Comparison of ENCODE assay signal across 8 cellular contexts in the genomic region with DNA sequence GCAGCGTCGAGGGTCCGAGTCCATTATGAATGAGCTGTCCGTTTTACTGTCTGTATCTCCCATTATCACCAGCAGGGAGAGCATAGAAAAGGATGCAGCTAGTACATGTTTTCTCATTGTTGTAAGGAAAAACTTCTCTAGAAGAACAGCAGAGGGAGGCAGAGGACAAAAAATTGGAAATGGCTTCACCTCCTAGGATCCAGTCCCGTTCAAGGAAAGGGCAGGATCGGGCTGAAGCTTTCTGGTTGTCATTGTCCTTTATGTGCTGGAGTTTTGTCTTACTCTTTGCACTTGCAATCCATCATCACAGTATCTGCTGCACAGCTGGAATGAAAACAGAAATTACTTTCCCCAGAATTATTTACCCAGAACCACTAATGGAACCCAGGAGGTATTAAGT. TPM values are rescaled to one million over a fixed set of nuclear protein-coding genes. Genes with fewer than 3 reads are reported as not detected.
DNase-seq lines count a peak whose midpoint lies in the region; TF ChIP-seq lines count a peak whose summit lies in the region.

No MANE protein-coding gene starts in this region.

- H3K4me1 Mint-ChIP-seq in activated CD4-positive, alpha-beta T cell treated with anti-CD3 and anti-CD28 coated beads, Interleukin-2, amount 10 ng/mL, durations not matched to agents 24 days and 14 days: peaks cover 5% of the 10 kb centered on the region
- H3K4me1 Mint-ChIP-seq in T-helper 2 cell treated with Interferon-gamma antibody and Interleukin-4, amounts not matched to agents 5 μg/mL and 100 μg/mL, for 36 hours (ENCODE audit: low read depth): peaks cover 9% of the 10 kb centered on the region
- peaks cover 7% of the 10 kb centered on the region for H3K4me1 Mint-ChIP-seq in nephron
- H3K4me1 Mint-ChIP-seq in activated T-helper 1 cell treated with anti-CD3 and anti-CD28 coated beads, Interleukin-12 subunit alpha, Interleukin-12 subunit beta, Interleukin-2, Interleukin-4 antibody, amounts not matched to agents 30 ng/mL and 10 ng/mL and 1 ng/mL, durations not matched to agents 14 hours and 24 hours and 36 hours (ENCODE audit: low read depth): peaks cover 6% of the 10 kb centered on the region

- H3K27me3 Mint-ChIP-seq in activated CD4-positive, alpha-beta T cell treated with anti-CD3 and anti-CD28 coated beads, Interleukin-2, amount 10 ng/mL, durations not matched to agents 24 days and 14 days: peaks cover 4% of the 10 kb centered on the region
- peaks cover 3% of the 10 kb centered on the region for H3K27me3 Mint-ChIP-seq in T-helper 2 cell treated with Interferon-gamma antibody and Interleukin-4, amounts not matched to agents 5 μg/mL and 100 μg/mL, for 36 hours (ENCODE audit: low read depth)
- no peaks in the 10 kb centered on the region for H3K27me3 Mint-ChIP-seq in nephron (ENCODE audit: low read depth)
- H3K27me3 Mint-ChIP-seq in activated T-helper 1 cell treated with anti-CD3 and anti-CD28 coated beads, Interleukin-12 subunit alpha, Interleukin-12 subunit beta, Interleukin-2, Interleukin-4 antibody, amounts not matched to agents 30 ng/mL and 10 ng/mL and 1 ng/mL, durations not matched to agents 14 hours and 24 hours and 36 hours (ENCODE audit: insufficient read depth): peaks cover 5% of the 10 kb centered on the region

- 0% methylated on average over 1 to 6 of the region's 6 CpGs for WGBS in esophagus squamous epithelium, 2 donors

- H3K27ac ChIP-seq in esophagus squamous epithelium: no peak overlapping the region

- no peaks in the 10 kb centered on the region for H3K27me3 ChIP-seq in esophagus squamous epithelium

- no peak for TF ChIP-seq POLR2A in esophagus squamous epithelium (IDR thresholded peaks at IDR 0.05)

- H3K4me3 ChIP-seq in esophagus squamous epithelium: no peak overlapping the region

- TF ChIP-seq CTCF in esophagus squamous epithelium (IDR thresholded peaks at IDR 0.05): peak; percentile 61 to 85 (median 78)
- TF ChIP-seq CTCF in nephron (IDR thresholded peaks at IDR 0.05; ENCODE audit: unreplicated experiment in 3 of 3): peak; percentile 64 to 82 (median 73)

- POLR2A ChIA-PET in HEK293T (lab: Yijun Ruan, JAX): no interaction called here

- no peaks in the 10 kb centered on the region for H3K4me1 ChIP-seq in esophagus squamous epithelium

- H3K9me3 ChIP-seq in esophagus squamous epithelium: no peaks in the 10 kb centered on the region

- H3K27ac Mint-ChIP-seq in activated CD4-positive, alpha-beta T cell treated with anti-CD3 and anti-CD28 coated beads, Interleukin-2, amount 10 ng/mL, durations not matched to agents 24 days and 14 days: peak overlapping the region; percentile 20
- no peak overlapping the region for H3K27ac Mint-ChIP-seq in T-helper 2 cell treated with Interferon-gamma antibody and Interleukin-4, amounts not matched to agents 5 μg/mL and 100 μg/mL, for 36 hours
- H3K27ac Mint-ChIP-seq in nephron: peak overlapping the region in 1 of 3 experiments; percentile 37
- H3K27ac Mint-ChIP-seq in activated T-helper 1 cell treated with anti-CD3 and anti-CD28 coated beads, Interleukin-12 subunit alpha, Interleukin-12 subunit beta, Interleukin-2, Interleukin-4 antibody, amounts not matched to agents 30 ng/mL and 10 ng/mL and 1 ng/mL, durations not matched to agents 14 hours and 24 hours and 36 hours: no peak overlapping the region

- CTCF ChIA-PET in HEK293T (lab: Yijun Ruan, JAX): interaction anchor here (0.6 to 2.5 kb wide), 8 partner anchors 17 to 1488 kb away, joined by 3 to 28 read pairs (median 4); no protein-coding TSS in a partner anchor

- H3K9me3 Mint-ChIP-seq in activated CD4-positive, alpha-beta T cell treated with anti-CD3 and anti-CD28 coated beads, Interleukin-2, amount 10 ng/mL, durations not matched to agents 24 days and 14 days: no peaks in the 10 kb centered on the region
- no peaks in the 10 kb centered on the region for H3K9me3 Mint-ChIP-seq in T-helper 2 cell treated with Interferon-gamma antibody and Interleukin-4, amounts not matched to agents 5 μg/mL and 100 μg/mL, for 36 hours
- H3K9me3 Mint-ChIP-seq in nephron: peaks cover 8% of the 10 kb centered on the region
- no peaks in the 10 kb centered on the region for H3K9me3 Mint-ChIP-seq in activated T-helper 1 cell treated with anti-CD3 and anti-CD28 coated beads, Interleukin-12 subunit alpha, Interleukin-12 subunit beta, Interleukin-2, Interleukin-4 antibody, amounts not matched to agents 30 ng/mL and 10 ng/mL and 1 ng/mL, durations not matched to agents 14 hours and 24 hours and 36 hours

- no peaks in the 10 kb centered on the region for H3K36me3 Mint-ChIP-seq in activated CD4-positive, alpha-beta T cell treated with anti-CD3 and anti-CD28 coated beads, Interleukin-2, amount 10 ng/mL, durations not matched to agents 24 days and 14 days (ENCODE audit: low read depth)
- no peaks in the 10 kb centered on the region for H3K36me3 Mint-ChIP-seq in T-helper 2 cell treated with Interferon-gamma antibody and Interleukin-4, amounts not matched to agents 5 μg/mL and 100 μg/mL, for 36 hours (ENCODE audit: low read depth)
- H3K36me3 Mint-ChIP-seq in nephron (ENCODE audit: low read depth): no peaks in the 10 kb centered on the region
- no peaks in the 10 kb centered on the region for H3K36me3 Mint-ChIP-seq in activated T-helper 1 cell treated with anti-CD3 and anti-CD28 coated beads, Interleukin-12 subunit alpha, Interleukin-12 subunit beta, Interleukin-2, Interleukin-4 antibody, amounts not matched to agents 30 ng/mL and 10 ng/mL and 1 ng/mL, durations not matched to agents 14 hours and 24 hours and 36 hours (ENCODE audit: low read depth)

- DNase-seq in activated CD4-positive, alpha-beta T cell treated with anti-CD3 and anti-CD28 coated beads, Interleukin-2, amount 10 ng/mL, durations not matched to agents 24 days and 14 days: peak; percentile 71
- no peak for DNase-seq in activated CD4-positive, alpha-beta T cell treated with anti-CD3 and anti-CD28 coated beads for 1 hour
- peak; percentile 66 for DNase-seq in HEK293T (ENCODE audit: extremely low spot score)
- peak; percentile 46 for DNase-seq in NCI-H2029 treated with DMSO at 0.1 percent for 48 hours (lab: John Stamatoyannopoulos, UW)
- peak; percentile 4 for DNase-seq in T-helper 2 cell treated with Interferon-gamma antibody and Interleukin-4, amounts not matched to agents 5 μg/mL and 100 μg/mL, for 36 hours (ENCODE audit: low spot score)
- no peak for DNase-seq in esophagus squamous epithelium (lab: John Stamatoyannopoulos, UW)
- no peak for DNase-seq in activated T-helper 1 cell treated with anti-CD3 and anti-CD28 coated beads, Interleukin-12 subunit alpha, Interleukin-12 subunit beta, Interleukin-2, Interleukin-4 antibody, amounts not matched to agents 30 ng/mL and 10 ng/mL and 1 ng/mL, durations not matched to agents 14 hours and 24 hours and 36 hours (ENCODE audit: low spot score)

- no peak overlapping the region for H3K4me3 Mint-ChIP-seq in activated CD4-positive, alpha-beta T cell treated with anti-CD3 and anti-CD28 coated beads, Interleukin-2, amount 10 ng/mL, durations not matched to agents 24 days and 14 days
- no peak overlapping the region for H3K4me3 Mint-ChIP-seq in T-helper 2 cell treated with Interferon-gamma antibody and Interleukin-4, amounts not matched to agents 5 μg/mL and 100 μg/mL, for 36 hours
- H3K4me3 Mint-ChIP-seq in nephron: no peak overlapping the region
- H3K4me3 Mint-ChIP-seq in activated T-helper 1 cell treated with anti-CD3 and anti-CD28 coated beads, Interleukin-12 subunit alpha, Interleukin-12 subunit beta, Interleukin-2, Interleukin-4 antibody, amounts not matched to agents 30 ng/mL and 10 ng/mL and 1 ng/mL, durations not matched to agents 14 hours and 24 hours and 36 hours: no peak overlapping the region

- H3K36me3 ChIP-seq in esophagus squamous epithelium: no peaks in the 10 kb centered on the region

- intact Hi-C loops in activated CD4-positive, alpha-beta T cell treated with anti-CD3 and anti-CD28 coated beads, Interleukin-2, amount 10 ng/mL, durations not matched to agents 24 days and 14 days (cut with micrococcal nuclease): loop anchor here (1.0 to 5.0 kb wide), 2 partner anchors 286 to 914 kb away; partner anchors contain the start of gene KDM6A
- intact Hi-C loops in esophagus squamous epithelium (cut with DNase I): loop anchor here (5.0 kb wide), 1 partner anchor 284 kb away; no protein-coding TSS in a partner anchor
- intact Hi-C loops in activated T-helper 1 cell treated with anti-CD3 and anti-CD28 coated beads, Interleukin-12 subunit alpha, Interleukin-12 subunit beta, Interleukin-2, Interleukin-4 antibody, amounts not matched to agents 30 ng/mL and 10 ng/mL and 1 ng/mL, durations not matched to agents 14 hours and 24 hours and 36 hours (cut with micrococcal nuclease): loop anchor here (1.0 to 10.0 kb wide), 7 partner anchors 68 to 1229 kb away; partner anchors contain the start of gene FUNDC1

TF ChIP-seq in HEK293T, 16 proteins besides CTCF, POLR2A, EP300 and RAD21:
- TF ChIP-seq ELF4 (IDR thresholded peaks at IDR 0.05) (no peak), NFRKB (IDR thresholded peaks at IDR 0.05) (no peak), LEF1 (IDR thresholded peaks at IDR 0.05; ENCODE audit: borderline replicate concordance) (no peak), BHLHE40 (IDR thresholded peaks at IDR 0.05; ENCODE audit: borderline replicate concordance) (no peak), ZNF384 (IDR thresholded peaks at IDR 0.05) (no peak)
TF ChIP-seq in HEK293T: peak in this region for 0.

RNA-seq across cellular contexts. Expression of gene NDP, which starts 14.7 kb away (rescaled TPM):
- not detected in 2 replicates for total RNA-seq in activated CD4-positive, alpha-beta T cell treated with anti-CD3 and anti-CD28 coated beads, Interleukin-2, amount 10 ng/mL, durations not matched to agents 24 days and 14 days
- not detected for total RNA-seq in esophagus squamous epithelium
- total RNA-seq in activated T-helper 1 cell treated with anti-CD3 and anti-CD28 coated beads, Interleukin-12 subunit alpha, Interleukin-12 subunit beta, Interleukin-2, Interleukin-4 antibody, amounts not matched to agents 30 ng/mL and 10 ng/mL and 1 ng/mL, durations not matched to agents 14 hours and 24 hours and 36 hours: not detected in 2 replicates

Comparison
In these comparisons a context has a peak if more than half of its experiments do, and no peak if none do; other contexts are left out.
1. DNase-seq: peak in activated CD4-positive, alpha-beta T cell treated with anti-CD3 and anti-CD28 coated beads, Interleukin-2, amount 10 ng/mL, durations not matched to agents 24 days and 14 days (single experiment), HEK293T (single experiment), NCI-H2029 treated with DMSO at 0.1 percent for 48 hours (single experiment) and T-helper 2 cell treated with Interferon-gamma antibody and Interleukin-4, amounts not matched to agents 5 μg/mL and 100 μg/mL, for 36 hours (single experiment); none in activated CD4-positive, alpha-beta T cell treated with anti-CD3 and anti-CD28 coated beads for 1 hour (single experiment), esophagus squamous epithelium (single experiment) and activated T-helper 1 cell treated with anti-CD3 and anti-CD28 coated beads, Interleukin-12 subunit alpha, Interleukin-12 subunit beta, Interleukin-2, Interleukin-4 antibody, amounts not matched to agents 30 ng/mL and 10 ng/mL and 1 ng/mL, durations not matched to agents 14 hours and 24 hours and 36 hours (single experiment).